Comparison of ENCODE assay signal across 2 cellular contexts in the genomic region with DNA sequence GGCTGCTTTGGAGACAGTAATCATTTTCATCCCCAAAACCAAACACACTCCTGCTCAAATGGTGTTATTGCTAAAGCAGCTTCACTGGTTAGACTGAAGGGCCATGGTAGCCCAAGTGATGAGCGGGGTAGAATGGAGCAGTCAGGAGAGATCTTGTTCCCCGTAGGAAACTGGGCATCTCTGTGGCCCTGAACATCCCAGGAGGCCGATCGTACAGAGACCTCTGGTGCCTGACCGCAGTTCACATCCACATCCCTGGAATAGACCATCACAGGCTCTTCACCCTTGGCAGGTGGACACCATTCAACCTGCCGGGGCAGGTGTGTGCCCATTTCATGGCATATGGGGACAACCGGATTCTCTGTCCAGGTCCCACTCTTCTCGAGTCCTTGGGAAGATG. TPM values are rescaled to one million over a fixed set of nuclear protein-coding genes. Genes with fewer than 3 reads are reported as not detected.
"Had no signal": no experiment of that assay in that cellular context is flagged by ENCODE, and none has a peak within 500 bp of the region (broad histone marks: within the 10 kb centered on the region; RNA-seq: fewer than 3 reads in every experiment).

No MANE protein-coding gene starts in this region.

RNA-seq across cellular contexts. Expression of gene USP6, which starts 13.9 kb away (rescaled TPM):
- total RNA-seq: HT-29, IMR-90 had no signal
